9 cellular contexts compared by ENCODE assay signal in genomic region chr4:36414248-36414647, GRCh38.
DNase-seq lines count a peak whose midpoint lies in the region; ATAC-seq and TF ChIP-seq lines count a peak whose summit lies in the region.
"Had no signal": no experiment of that assay in that cellular context is flagged by ENCODE, and none has a peak within 500 bp of the region (broad histone marks: within the 10 kb centered on the region; RNA-seq: fewer than 3 reads in every experiment).

No MANE protein-coding gene starts in this region.

- H3K27me3 ChIP-seq in Karpas-422 (ENCODE audit: low read length) (no peaks in the 10 kb centered on the region), adrenal gland (no peaks in the 10 kb centered on the region), spleen (replicated peaks in 1 of 7) (peaks cover 0 to 37% (median 0%) of the 10 kb centered on the region in 7 donors)
- H3K27me3 ChIP-seq: suprapubic skin had no signal

- no peak overlapping the region for H3K4me2 ChIP-seq in Karpas-422 (ENCODE audit: low read depth, low read length, poor library complexity, severe bottlenecking)

- TF ChIP-seq POLR2A in adrenal gland (IDR thresholded peaks at IDR 0.05): no peak
- TF ChIP-seq POLR2A in spleen (IDR thresholded peaks at IDR 0.05): no peak

- intact Hi-C loops in adrenal gland (cut with DNase I) (loop anchor here in 1 of 2 donors (5.0 kb wide), 1 partner anchor 978 kb away; no protein-coding TSS in a partner anchor), spleen (cut with DNase I; ENCODE audit: low total_unique reads) (no loop called here)

- peaks cover 3% of the 10 kb centered on the region for H3K27me3 Mint-ChIP-seq in neural crest cell (ENCODE audit: low read depth)

- H3K4me1 Mint-ChIP-seq in neural crest cell: peaks cover 6% of the 10 kb centered on the region

- TF ChIP-seq CTCF in GM12872 (IDR thresholded peaks at IDR 0.05; ENCODE audit: insufficient read depth, low read depth, low read length): peak; percentile 38; the same call in 1 of the 3 replicates
- TF ChIP-seq CTCF in adrenal gland (IDR thresholded peaks at IDR 0.05): peak; percentile 20 to 52 (median 38)
- peak; percentile 62 for TF ChIP-seq CTCF in neural crest cell (conservative IDR thresholded peaks at IDR 0.05)
- peak in 1 of 11 experiments; percentile 11 for TF ChIP-seq CTCF in spleen (IDR thresholded peaks at IDR 0.05 in 8 of 11, conservative IDR thresholded peaks at IDR 0.05 in 3 of 11)

- 24 to 31% (median 25%) methylated on average over 3 of the region's 3 CpGs for WGBS in adrenal gland, 4 donors
- WGBS in spleen, 5 donors: 39 to 65% (median 41%) methylated on average over 3 of the region's 3 CpGs

- no peak overlapping the region for H3K4me3 ChIP-seq in Karpas-422 (ENCODE audit: low read length)
- H3K4me3 ChIP-seq in adrenal gland: no peak overlapping the region
- no peak overlapping the region for H3K4me3 ChIP-seq in spleen
- H3K4me3 ChIP-seq: suprapubic skin had no signal

- H3K36me3 ChIP-seq in Karpas-422 (ENCODE audit: insufficient read depth, low read length) (no peaks in the 10 kb centered on the region), adrenal gland (replicated peaks in 1 of 2) (no peaks in the 10 kb centered on the region), spleen (no peaks in the 10 kb centered on the region)
- H3K36me3 ChIP-seq: suprapubic skin had no signal

- H4K20me1 ChIP-seq in Karpas-422 (ENCODE audit: insufficient read depth, low read depth, low read length): no peaks in the 10 kb centered on the region

- H3K36me3 Mint-ChIP-seq in neural crest cell (ENCODE audit: low read depth): no peaks in the 10 kb centered on the region

- H3K27ac Mint-ChIP-seq in neural crest cell (ENCODE audit: unreplicated experiment): no peak overlapping the region

- no peak overlapping the region for H2AFZ ChIP-seq in Karpas-422 (ENCODE audit: low read length)

- no peak overlapping the region for H3K4me3 Mint-ChIP-seq in neural crest cell

- H3K9ac ChIP-seq in Karpas-422 (ENCODE audit: low read length): no peak overlapping the region

- H3K9me3 Mint-ChIP-seq in neural crest cell: no peaks in the 10 kb centered on the region

- no peaks in the 10 kb centered on the region for H3K9me2 ChIP-seq in Karpas-422 (replicated peaks; ENCODE audit: insufficient read depth, low read length)

- H3K27ac ChIP-seq in Karpas-422 (ENCODE audit: low read length): no peak overlapping the region
- H3K27ac ChIP-seq in adrenal gland: no peak overlapping the region
- H3K27ac ChIP-seq in spleen: no peak overlapping the region
- H3K27ac ChIP-seq: suprapubic skin had no signal

- no peaks in the 10 kb centered on the region for H3K4me1 ChIP-seq in Karpas-422 (ENCODE audit: low read length)
- no peaks in the 10 kb centered on the region for H3K4me1 ChIP-seq in adrenal gland (replicated peaks in 1 of 2)
- no peaks in the 10 kb centered on the region for H3K4me1 ChIP-seq in spleen
- H3K4me1 ChIP-seq: suprapubic skin had no signal

- H3K9me3 ChIP-seq in Karpas-422 (ENCODE audit: low read length) (no peaks in the 10 kb centered on the region), adrenal gland (replicated peaks in 1 of 3) (no peaks in the 10 kb centered on the region), spleen (no peaks in the 10 kb centered on the region)
- H3K9me3 ChIP-seq: suprapubic skin had no signal

- ATAC-seq in GM21619 (IDR thresholded peaks at IDR 0.05; ENCODE audit: unreplicated experiment): no peak

- no peaks in the 10 kb centered on the region for H3K79me2 ChIP-seq in Karpas-422 (ENCODE audit: low read length)

- DNase-seq in Karpas-422 (peak; percentile 60), adrenal gland (no peak), neural crest cell (ENCODE audit: low read depth, low spot score) (no peak), spleen (no peak), cerebellum (ENCODE audit: low spot score) (no peak)
- DNase-seq: activated CD4-positive, alpha-beta T cell treated with anti-CD3 and anti-CD28 coated beads for 1 hour had no signal
